8 cellular contexts compared by ENCODE assay signal in genomic region chrX:154373340-154374306, GRCh38. TPM values are rescaled to one million over a fixed set of nuclear protein-coding genes. Genes with fewer than 3 reads are reported as not detected.
A peak's percentile ranks its signal among the peaks of the same experiment; 100 is the strongest.
DNase-seq lines count a peak whose midpoint lies in the region; ATAC-seq and TF ChIP-seq lines count a peak whose summit lies in the region.

No MANE protein-coding gene starts in this region.

- no peaks in the 10 kb centered on the region for H3F3A ChIP-seq in PC-9 (ENCODE audit: insufficient read depth, low read depth)

- H3K4me2 ChIP-seq in PC-9: peak overlapping the region; percentile 73

- intact Hi-C loops in PC-9 (cut with micrococcal nuclease; ENCODE audit: unreplicated experiment) (loop anchor here (1.0 to 10.0 kb wide), 7 partner anchors 111 to 1431 kb away; partner anchors contain the start of genes DKC1, F8 and FUNDC2), dorsolateral prefrontal cortex (cut with DNase I) (loop anchor here (5.0 to 10.0 kb wide), 3 partner anchors 159 to 279 kb away; partner anchors contain the start of gene MECP2 (in 1 of the 2))

- CTCF ChIA-PET in PC-9 (lab: Charles Lee): interaction anchor here (0.7 to 2.4 kb wide), 17 partner anchors 10 to 375 kb away, joined by 3 to 14 read pairs (median 6); partner anchors contain the start of genes IKBKG, PLXNA3, RPL10 and SLC10A3

- POLR2A ChIA-PET in PC-9 (lab: Charles Lee; ENCODE audit: unreplicated experiment): interaction anchor here (0.5 to 1.3 kb wide), 13 partner anchors 23 to 1481 kb away, joined by 3 to 7 read pairs (median 5); partner anchors contain the start of genes LAGE3 and SLC10A3

- BruUV-seq in PC-9 (replicated peaks; lab: Mats Ljungman, UMichigan): TSS peak; percentile 33

- ATAC-seq in lung (ENCODE audit: insufficient read depth, low FRiP score) (no peak), HG03095 (IDR thresholded peaks at IDR 0.05; ENCODE audit: unreplicated experiment) (no peak)

- H3K4me3 ChIP-seq in HUES6 (ENCODE audit: low read depth, low read length) (peak overlapping the region; percentile 50), PC-9 (peak overlapping the region; percentile 51; the same call in 1 of the 2 replicates), dorsolateral prefrontal cortex (peak overlapping the region in 58 of 59 donors; percentile 4 to 64 (median 44)), lung (peak overlapping the region; percentile 6)

- H3K27ac ChIP-seq in HUES6 (ENCODE audit: low read depth, low read length) (peak overlapping the region; percentile 84; the same call in 1 of the 2 replicates), PC-9 (peak overlapping the region; percentile 47), dorsolateral prefrontal cortex (peak overlapping the region in 34 of 59 donors; percentile 14 to 79 (median 52)), lung (ENCODE audit: low read depth in 1 of 2, low read length in 1 of 2) (peak overlapping the region; percentile 23 to 68), temporal lobe (ENCODE audit: low read depth, low read length) (peak overlapping the region; percentile 27)

- H3K9me2 ChIP-seq in PC-9 (ENCODE audit: insufficient read depth): no peaks in the 10 kb centered on the region

- H3K27me3 ChIP-seq in HUES6 (ENCODE audit: control insufficient read depth, insufficient read depth, low read length): no peaks in the 10 kb centered on the region
- no peaks in the 10 kb centered on the region for H3K27me3 ChIP-seq in PC-9 (ENCODE audit: insufficient read depth, low read depth)
- peaks cover 0 to 50% (median 0%) of the 10 kb centered on the region in 45 donors for H3K27me3 ChIP-seq in dorsolateral prefrontal cortex
- H3K27me3 ChIP-seq in lung (ENCODE audit: control insufficient read depth, insufficient read depth): no peaks in the 10 kb centered on the region

- H3K79me2 ChIP-seq in PC-9 (ENCODE audit: low read depth): peaks cover 14% of the 10 kb centered on the region

- H2AFZ ChIP-seq in PC-9: no peak overlapping the region

- H3K4me1 ChIP-seq in HUES6 (ENCODE audit: control insufficient read depth, insufficient read depth, low read length) (peaks cover 25% of the 10 kb centered on the region; the same call in 1 of the 2 replicates), PC-9 (replicated peaks; ENCODE audit: insufficient read depth) (no peaks in the 10 kb centered on the region; the same call in 1 of the 2 replicates), lung (ENCODE audit: control insufficient read depth in 2 of 2, insufficient read depth in 2 of 2, low read length in 2 of 2) (peaks cover 0 to 4% of the 10 kb centered on the region in 2 donors)

- 20 to 51% methylated on average over 17 to 23 of the region's 23 CpGs for WGBS in lung, 2 donors

- H3K9ac ChIP-seq in HUES6 (ENCODE audit: low read length): peak overlapping the region; percentile 84

- DNase-seq in DMS153 treated with DMSO at 0.1 percent for 48 hours (lab: John Stamatoyannopoulos, UW; ENCODE audit: unreplicated experiment) (peak; percentile 88), PC-9 (peak; percentile 76 to 95), dorsolateral prefrontal cortex (peak in 4 of 10 donors; percentile 51 to 57 (median 54)), lung (ENCODE audit: low spot score) (peak; percentile 54), cortex of kidney (lab: John Stamatoyannopoulos, UW) (no peak)

- no peaks in the 10 kb centered on the region for H4K20me1 ChIP-seq in PC-9 (ENCODE audit: insufficient read depth)

- peaks cover 2% of the 10 kb centered on the region; the same call in 1 of the 2 replicates for H3K9me3 ChIP-seq in HUES6 (ENCODE audit: control insufficient read depth, insufficient read depth, low read depth, low read length)
- no peaks in the 10 kb centered on the region for H3K9me3 ChIP-seq in PC-9 (ENCODE audit: insufficient read depth, low read depth)
- peaks cover 0 to 6% of the 10 kb centered on the region in 2 donors for H3K9me3 ChIP-seq in lung (ENCODE audit: control insufficient read depth in 2 of 2, insufficient read depth in 1 of 2, low read length in 1 of 2)

- TF ChIP-seq CTCF in PC-9 (conservative IDR thresholded peaks at IDR 0.05): peak; percentile 66
- peak in 55 of 56 donors; percentile 40 to 82 (median 64) for TF ChIP-seq CTCF in dorsolateral prefrontal cortex (IDR thresholded peaks at IDR 0.05 in 54 of 56, conservative IDR thresholded peaks at IDR 0.05 in 2 of 56; ENCODE audit: low read depth in 1 of 56, partially characterized antibody in 56 of 56)
- peak; percentile 0 for TF ChIP-seq CTCF in lung (IDR thresholded peaks at IDR 0.05; ENCODE audit: control extremely low read depth, extremely low read depth)

- H3K36me3 ChIP-seq in HUES6 (ENCODE audit: control insufficient read depth, insufficient read depth, low read length): peaks cover 14% of the 10 kb centered on the region
- no peaks in the 10 kb centered on the region for H3K36me3 ChIP-seq in PC-9 (ENCODE audit: low read depth)
- no peaks in the 10 kb centered on the region for H3K36me3 ChIP-seq in lung (ENCODE audit: control insufficient read depth in 2 of 2, insufficient read depth in 2 of 2, low read length in 2 of 2)

RNA-seq across cellular contexts. Expression of gene FLNA, which starts 0.8 kb away (rescaled TPM):
- total RNA-seq in PC-9 (2021) (1,841 and 2,308 TPM in 2 replicates), dorsolateral prefrontal cortex (100 to 1,000 TPM in 68 of 120 experiments, 10 to 100 TPM in 52; 48.9 to 557 (median 107) TPM), lung (1,000 to 10,000 TPM in 1 of 2 donors, 100 to 1,000 TPM in 1; 602 to 1,802 TPM), temporal lobe (88.8 TPM)
- polyA plus RNA-seq in lung: 100 to 1,000 TPM; 645 to 783 TPM

RNA-seq across cellular contexts. Expression of gene EMD, which starts 5.5 kb away (rescaled TPM):
- total RNA-seq in PC-9 (2021) (132 and 164 TPM in 2 replicates), dorsolateral prefrontal cortex (10 to 100 TPM; 21.9 to 72.7 (median 41.5) TPM), lung (10 to 100 TPM; 33.0 to 66.9 TPM), temporal lobe (14.0 TPM)
- 100 to 1,000 TPM in 1 of 2 donors, 10 to 100 TPM in 1; 82.7 to 108 TPM for polyA plus RNA-seq in lung

RNA-seq across cellular contexts. Expression of gene RPL10, which starts 24.6 kb away (rescaled TPM):
- 3,447 and 3,685 TPM in 2 replicates for total RNA-seq in PC-9 (2021)
- 1,000 to 10,000 TPM in 1 of 120 experiments, 100 to 1,000 TPM in 119; 412 to 1,036 (median 652) TPM for total RNA-seq in dorsolateral prefrontal cortex
- 1,000 to 10,000 TPM; 2,479 to 3,133 TPM for total RNA-seq in lung
- 1,000 to 10,000 TPM; 4,111 to 4,258 TPM for polyA plus RNA-seq in lung
- total RNA-seq in temporal lobe: 2,159 TPM

RNA-seq across cellular contexts. Expression of gene DNASE1L1, which starts 35.4 kb away (rescaled TPM):
- total RNA-seq in PC-9 (2021) (25.9 and 28.3 TPM in 2 replicates), dorsolateral prefrontal cortex (10 to 100 TPM in 118 of 120 experiments, 1 to 10 TPM in 2; 8.0 to 29.0 (median 17.4) TPM), lung (10 to 100 TPM; 12.5 to 41.0 TPM), temporal lobe (4.2 TPM)
- polyA plus RNA-seq in lung: 10 to 100 TPM; 28.2 to 52.3 TPM

RNA-seq across cellular contexts. Expression of gene TAFAZZIN, which starts 37.7 kb away (rescaled TPM):
- total RNA-seq in PC-9 (2021) (95.8 and 134 TPM in 2 replicates), dorsolateral prefrontal cortex (100 to 1,000 TPM in 4 of 120 experiments, 10 to 100 TPM in 116; 35.6 to 127 (median 62.3) TPM), lung (10 to 100 TPM; 28.4 to 48.9 TPM), temporal lobe (9.3 TPM)
- 10 to 100 TPM; 39.7 to 61.2 TPM for polyA plus RNA-seq in lung

Comparison
In these comparisons a context has a peak if more than half of its experiments do, and no peak if none do; other contexts are left out.
1. H3K27ac ChIP-seq: peak in every context shown above with its lines; median percentile 84 in HUES6; 52 in dorsolateral prefrontal cortex; 47 in PC-9; 46 in lung; 27 in temporal lobe.
2. CTCF ChIP-seq: peak in every context shown above with its lines; median percentile 66 in PC-9; 64 in dorsolateral prefrontal cortex; 0 in lung.